8 cellular contexts compared by ENCODE assay signal in the genomic region with DNA sequence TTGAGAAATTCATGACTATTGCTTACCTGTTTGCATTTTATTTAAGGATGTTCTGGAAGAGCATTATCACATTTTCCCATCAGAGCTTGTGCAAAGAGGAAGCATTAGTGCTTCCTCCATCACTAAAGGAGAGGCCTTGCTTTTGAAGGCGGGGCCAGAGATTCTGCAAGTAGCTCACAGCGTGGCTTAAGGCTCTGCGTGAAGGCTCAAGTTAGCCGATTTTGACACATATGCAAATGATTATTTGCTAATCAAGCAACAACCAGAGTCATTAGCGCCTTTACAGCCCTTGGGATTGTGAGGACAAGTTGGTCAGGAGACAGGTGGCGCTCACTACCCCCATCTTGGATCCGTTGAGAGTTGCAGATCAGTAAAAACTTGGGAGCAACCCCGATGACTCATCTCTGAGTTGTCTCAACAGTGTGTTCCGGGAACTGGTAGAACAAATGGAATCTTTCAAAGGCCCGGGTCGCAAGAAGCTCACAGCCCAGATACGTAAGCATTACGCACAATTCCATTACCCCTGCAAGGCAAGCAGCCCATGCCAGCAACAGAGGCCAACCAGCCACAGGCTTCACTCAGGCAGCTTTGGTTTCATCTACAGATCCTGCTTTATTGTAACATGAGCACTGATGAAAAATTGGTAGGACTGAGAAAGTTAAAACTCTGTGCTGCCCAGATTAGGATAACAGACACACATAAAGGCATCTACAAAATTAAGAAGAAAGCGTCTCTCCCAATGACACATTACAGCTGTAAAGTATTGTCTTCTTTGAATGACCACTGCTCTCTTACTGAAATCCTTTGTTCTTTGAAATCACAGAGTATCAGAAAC. TPM values are rescaled to one million over a fixed set of nuclear protein-coding genes. Genes with fewer than 3 reads are reported as not detected.
A peak's percentile ranks its signal among the peaks of the same experiment; 100 is the strongest.
DNase-seq lines count a peak whose midpoint lies in the region; ATAC-seq and TF ChIP-seq lines count a peak whose summit lies in the region.

No MANE protein-coding gene starts in this region.

- no peaks in the 10 kb centered on the region for H3K79me2 ChIP-seq in fibroblast of lung (ENCODE audit: control insufficient read depth, insufficient read depth, low read length)

- no peaks in the 10 kb centered on the region for H4K20me1 ChIP-seq in fibroblast of lung (ENCODE audit: control insufficient read depth, extremely low read depth, insufficient read depth, low read length)

- H3K9me3 ChIP-seq in fibroblast of lung (ENCODE audit: control insufficient read depth, insufficient read depth, low read depth, low read length): no peaks in the 10 kb centered on the region
- no peaks in the 10 kb centered on the region for H3K9me3 ChIP-seq in muscle layer of duodenum (ENCODE audit: control insufficient read depth in 1 of 2, low read length in 2 of 2)

- H3K9ac ChIP-seq in fibroblast of lung (ENCODE audit: insufficient read depth, low read length): peak overlapping the region; percentile 68

- no peaks in the 10 kb centered on the region for H3K36me3 ChIP-seq in fibroblast of lung (ENCODE audit: control insufficient read depth, insufficient read depth, low read length)
- peaks cover 0 to 3% of the 10 kb centered on the region in 2 donors for H3K36me3 ChIP-seq in muscle layer of duodenum (ENCODE audit: control insufficient read depth in 1 of 2, insufficient read depth in 2 of 2, low read length in 2 of 2)

- peak overlapping the region; percentile 53 for H3K4me2 ChIP-seq in fibroblast of lung (ENCODE audit: extremely low read depth, insufficient read depth, low read length)

- in situ Hi-C loops in Caki2 (cut with HindIII; ENCODE audit: low pct_unique_long_range_greater_than_20kb, low sequenced_read_pairs): no loop called here

- H3K4me1 ChIP-seq in fibroblast of lung (ENCODE audit: control insufficient read depth, extremely low read depth, insufficient read depth, low read length) (peaks cover 8% of the 10 kb centered on the region), muscle layer of duodenum (ENCODE audit: control insufficient read depth in 1 of 2, insufficient read depth in 2 of 2, low read length in 2 of 2) (peaks cover 0 to 5% of the 10 kb centered on the region in 2 donors)

- H2AFZ ChIP-seq in fibroblast of lung (ENCODE audit: low read length): peak overlapping the region; percentile 49

- TF ChIP-seq CTCF in RWPE1 (conservative IDR thresholded peaks at IDR 0.05; ENCODE audit: low read depth) (peak; percentile 24), fibroblast of lung (conservative IDR thresholded peaks at IDR 0.05 in 1 of 2, IDR thresholded peaks at IDR 0.05 in 1 of 2; ENCODE audit: low read depth in 1 of 2, low read length in 2 of 2) (peak; percentile 38 to 43)

- H3K4me3 ChIP-seq in fibroblast of lung (replicated peaks in 1 of 4; ENCODE audit: control extremely low read depth in 1 of 4, insufficient read depth in 1 of 4, low read depth in 3 of 4, low read length in 4 of 4) (peak overlapping the region in 2 of 4 experiments; percentile 3 to 12), muscle layer of duodenum (ENCODE audit: low read depth in 1 of 2, low read length in 2 of 2) (peak overlapping the region in 1 of 2 donors; percentile 39)

- peak overlapping the region; percentile 80 for H3K27ac ChIP-seq in RWPE1
- H3K27ac ChIP-seq in fibroblast of lung (ENCODE audit: insufficient read depth, low read length): peak overlapping the region; percentile 98
- peak overlapping the region; percentile 91 for H3K27ac ChIP-seq in muscle layer of duodenum (ENCODE audit: low read length)

- CTCF ChIA-PET in RWPE1 (lab: Yijun Ruan, JAX): interaction anchor here (0.6 to 1.1 kb wide), 4 partner anchors 27 to 174 kb away, joined by 3 to 10 read pairs (median 4); no protein-coding TSS in a partner anchor

- H3K27me3 ChIP-seq in fibroblast of lung (ENCODE audit: control insufficient read depth, insufficient read depth, low read length) (no peaks in the 10 kb centered on the region), muscle layer of duodenum (ENCODE audit: low read depth, low read length) (no peaks in the 10 kb centered on the region)

- ATAC-seq in HG03469 (IDR thresholded peaks at IDR 0.05; ENCODE audit: unreplicated experiment) (no peak), HG03196 (IDR thresholded peaks at IDR 0.05; ENCODE audit: unreplicated experiment) (no peak)

- POLR2A ChIA-PET in RWPE1 (lab: Yijun Ruan, JAX; ENCODE audit: low non-redundant PET): no interaction called here

- DNase-seq in Caki2 (ENCODE audit: low read depth): peak; percentile 77
- DNase-seq in RWPE1 (ENCODE audit: low spot score): peak; percentile 97
- peak; percentile 100 for DNase-seq in fibroblast of lung (ENCODE audit: low read depth in 2 of 2)
- DNase-seq in NCI-H1436 (lab: John Stamatoyannopoulos, UW): no peak
- no peak for DNase-seq in NCI-H1105 treated with DMSO at 0.1 percent for 48 hours (lab: John Stamatoyannopoulos, UW)

RNA-seq across cellular contexts. Expression of gene SPTSSA, which starts 34.9 kb away (rescaled TPM):
- 13.1 and 25.0 TPM in 2 replicates for total RNA-seq in Caki2 (2014; rRNA removed; shearing (Covaris generic); ENCODE audit: low replicate concordance)
- 15.9 and 20.1 TPM in 2 replicates for total RNA-seq in fibroblast of lung
- 36.1 and 38.4 TPM in 2 replicates for polyA plus RNA-seq in fibroblast of lung
- 33.6 and 35.6 TPM in 2 replicates for polyA plus RNA-seq in fibroblast of lung (2012)
- polyA minus RNA-seq in fibroblast of lung (ENCODE audit: low replicate concordance): 11.4 and 13.2 TPM in 2 replicates

RNA-seq across cellular contexts. Expression of gene EAPP, which starts 42.6 kb away (rescaled TPM):
- total RNA-seq in Caki2 (2014; rRNA removed; shearing (Covaris generic); ENCODE audit: low replicate concordance): 48.2 and 65.2 TPM in 2 replicates
- 49.1 and 58.0 TPM in 2 replicates for total RNA-seq in fibroblast of lung
- 47.4 and 54.0 TPM in 2 replicates for polyA plus RNA-seq in fibroblast of lung
- 33.7 and 39.1 TPM in 2 replicates for polyA plus RNA-seq in fibroblast of lung (2012)
- 1.6 TPM in 1 of 2 replicates, not detected in the other for polyA minus RNA-seq in fibroblast of lung (ENCODE audit: low replicate concordance)

Comparison
In these comparisons a context has a peak if more than half of its experiments do, and no peak if none do; other contexts are left out.
1. DNase-seq: peak in Caki2 (single experiment), RWPE1 (single experiment) and fibroblast of lung (2 of 2); none in NCI-H1436 (single experiment) and NCI-H1105 treated with DMSO at 0.1 percent for 48 hours (single experiment).
2. Peak in every context shown above with its lines, with median percentiles within 50 percentile points of each other: H3K27ac ChIP-seq.